ENCODE assay signal across 16 cellular contexts in the genomic region with DNA sequence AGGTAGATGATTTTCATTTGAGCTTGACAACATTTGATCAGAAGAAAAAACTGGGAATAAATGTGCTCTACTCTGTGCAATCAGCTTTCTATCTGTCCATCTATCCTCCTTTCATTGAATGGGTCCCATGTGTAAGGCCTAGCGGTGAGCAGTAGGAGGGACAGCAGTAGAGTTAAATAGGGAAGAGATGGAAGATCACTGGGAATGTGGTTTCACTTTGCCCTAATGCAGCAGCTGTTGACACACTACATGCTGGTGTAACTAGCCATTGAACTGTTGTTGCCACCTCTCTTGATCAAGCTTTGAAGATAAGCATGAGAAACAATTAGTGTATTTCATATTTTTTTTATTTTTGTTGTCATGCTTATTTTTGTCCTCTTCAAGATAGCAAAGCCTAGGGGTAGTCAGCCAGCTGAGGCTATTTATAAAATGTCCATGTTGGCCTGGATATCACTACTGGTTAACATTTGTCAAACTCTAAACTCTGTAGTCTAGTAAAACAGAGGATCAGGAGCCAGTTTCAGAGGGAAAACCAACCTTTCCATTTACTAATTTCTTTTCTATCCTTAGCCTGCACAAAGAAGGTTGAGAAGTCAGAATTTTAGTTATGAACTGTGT. TPM values are rescaled to one million over a fixed set of nuclear protein-coding genes. Genes with fewer than 3 reads are reported as not detected.
DNase-seq lines count a peak whose midpoint lies in the region; ATAC-seq lines count a peak whose summit lies in the region.
"Had no signal": no experiment of that assay in that cellular context is flagged by ENCODE, and none has a peak within 500 bp of the region (broad histone marks: within the 10 kb centered on the region; RNA-seq: fewer than 3 reads in every experiment).

No MANE protein-coding gene starts in this region.

- peak; percentile 76 for ATAC-seq in Right ventricle myocardium superior (ENCODE audit: poor library complexity)
- no peak for ATAC-seq in left cardiac atrium

- intact Hi-C loops in Right ventricle myocardium superior (cut with DNase I): no loop called here
- intact Hi-C loops in left cardiac atrium (cut with DNase I): no loop called here

- peak; percentile 3 for DNase-seq in NCI-H2227 treated with DMSO at 0.1 percent for 48 hours (lab: John Stamatoyannopoulos, UW)
- DNase-seq in NCI-H2227 (lab: John Stamatoyannopoulos, UW; ENCODE audit: unreplicated experiment): no peak
- DNase-seq in Right ventricle myocardium superior: no peak
- no peak for DNase-seq in left cardiac atrium
- DNase-seq in DMS53 treated with DMSO at 0.1 percent for 48 hours (lab: John Stamatoyannopoulos, UW; ENCODE audit: unreplicated experiment): peak; percentile 4
- peak; percentile 15 for DNase-seq in NCI-H69 (lab: John Stamatoyannopoulos, UW)
- DNase-seq in C1 segment of cervical spinal cord (lab: John Stamatoyannopoulos, UW): no peak
- no peak for DNase-seq in hippocampal formation (lab: John Stamatoyannopoulos, UW)
- DNase-seq: CD4-positive, CD25-positive, alpha-beta regulatory T cell; CD8-positive, alpha-beta memory T cell; COR-L47; DMS 273 treated with DMSO at 0.1 percent for 48 hours; GDM1; GM23248 had no signal

RNA-seq across cellular contexts. Expression of a gene that starts 41.9 kb away (rescaled TPM):
- total RNA-seq in Right ventricle myocardium superior (4.7 TPM), left cardiac atrium (1 to 10 TPM in 1 of 2 donors, under 1 TPM in 1; 0.55 to 1.3 TPM)
- total RNA-seq: A172; CD4-positive, CD25-positive, alpha-beta regulatory T cell; CD8-positive, alpha-beta memory T cell; GM23248; HT-29 had no signal

Comparison
In these comparisons a context has a peak if more than half of its experiments do, and no peak if none do; other contexts are left out.
1. DNase-seq: peak in NCI-H2227 treated with DMSO at 0.1 percent for 48 hours (single experiment), DMS53 treated with DMSO at 0.1 percent for 48 hours (single experiment) and NCI-H69 (single experiment); none in NCI-H2227 (single experiment), Right ventricle myocardium superior (single experiment), left cardiac atrium (single experiment), C1 segment of cervical spinal cord (0 of 14) and hippocampal formation (0 of 2).